ENCODE assay signal across 1 cellular context in genomic region chr3:152392474-152392873, GRCh38.
TF ChIP-seq lines count a peak whose summit lies in the region.

No MANE protein-coding gene starts in this region.

TF ChIP-seq in HepG2, 621 proteins besides CTCF, POLR2A, EP300 and RAD21:
- TF ChIP-seq ARID5B (CRISPR knock-in tag; IDR thresholded peaks at IDR 0.05) (peak; percentile 72; the same call in 1 of the 2 replicates), ZNF878 (CRISPR knock-in tag; IDR thresholded peaks at IDR 0.05) (no peak), BCL6 (CRISPR knock-in tag; IDR thresholded peaks at IDR 0.05) (no peak), SAP130 (CRISPR knock-in tag; IDR thresholded peaks at IDR 0.05; ENCODE audit: low read depth) (0 out of 2 replicates have a peak, but pooled peaks have one; percentile 4), HBP1 (CRISPR knock-in tag; IDR thresholded peaks at IDR 0.05; ENCODE audit: low read depth) (no peak), ZNF414 (CRISPR knock-in tag; IDR thresholded peaks at IDR 0.05) (no peak), ZMAT3 (CRISPR knock-in tag; conservative IDR thresholded peaks at IDR 0.05) (no peak), ZNF709 (CRISPR knock-in tag; IDR thresholded peaks at IDR 0.05) (no peak), PLSCR1 (CRISPR knock-in tag; IDR thresholded peaks at IDR 0.05; ENCODE audit: borderline replicate concordance) (no peak), AFF4 (CRISPR knock-in tag; IDR thresholded peaks at IDR 0.05) (no peak), ZNF530 (CRISPR knock-in tag; IDR thresholded peaks at IDR 0.05; ENCODE audit: low read depth) (no peak), ZNF777 (CRISPR knock-in tag; IDR thresholded peaks at IDR 0.05) (no peak), ZNF276 (CRISPR knock-in tag; IDR thresholded peaks at IDR 0.05; ENCODE audit: low read depth) (no peak), KDM1A (CRISPR knock-in tag; IDR thresholded peaks at IDR 0.05) (no peak), ZSCAN25 (CRISPR knock-in tag; IDR thresholded peaks at IDR 0.05) (no peak), AGO2 (optimal IDR thresholded peaks at IDR 0.05; ENCODE audit: low read depth, low read length) (peak; percentile 29), NFYC (CRISPR knock-in tag; IDR thresholded peaks at IDR 0.05) (no peak), ATF7-NPFF (CRISPR knock-in tag; IDR thresholded peaks at IDR 0.05; ENCODE audit: low read depth) (no peak)
TF ChIP-seq in HepG2: peak in this region for 3.
